In genomic region chr9:34457266-34458012, GRCh38 we compare ENCODE assay signal across 8 cellular contexts. TPM values are rescaled to one million over a fixed set of nuclear protein-coding genes. Genes with fewer than 3 reads are reported as not detected.
DNase-seq lines count a peak whose midpoint lies in the region; ATAC-seq and TF ChIP-seq lines count a peak whose summit lies in the region.

No MANE protein-coding gene starts in this region.

- ATAC-seq in RWPE2 (ENCODE audit: low read depth) (peak; percentile 41), GM18861 (IDR thresholded peaks at IDR 0.05; ENCODE audit: unreplicated experiment) (no peak)

- peaks cover 4% of the 10 kb centered on the region for H3K27me3 ChIP-seq in H7 (ENCODE audit: control insufficient read depth, insufficient read depth, low read length)
- no peaks in the 10 kb centered on the region for H3K27me3 ChIP-seq in RWPE2 (ENCODE audit: insufficient read depth, poor library complexity, severe bottlenecking)
- H3K27me3 ChIP-seq in iPS-20b (ENCODE audit: insufficient read depth, low read length), result peaks cover 41% of the 10 kb centered on the region

- H3K36me3 ChIP-seq in H7 (replicated peaks; ENCODE audit: control insufficient read depth, insufficient read depth, low read length) (no peaks in the 10 kb centered on the region), RWPE2 (ENCODE audit: low read depth) (no peaks in the 10 kb centered on the region), iPS-20b (ENCODE audit: insufficient read depth, low read depth, low read length) (no peaks in the 10 kb centered on the region)

- peak overlapping the region; percentile 71; the same call in 1 of the 2 replicates for H3K9ac ChIP-seq in iPS-20b (ENCODE audit: low read depth, low read length)

- peak overlapping the region; percentile 81 for H3K4me3 ChIP-seq in H7 (ENCODE audit: insufficient read depth, low read depth, low read length)
- H3K4me3 ChIP-seq in RWPE2 (ENCODE audit: severe bottlenecking), result peak overlapping the region; percentile 66
- H3K4me3 ChIP-seq in iPS-20b (ENCODE audit: low read length), result peak overlapping the region; percentile 81

- no peaks in the 10 kb centered on the region for H3K9me3 ChIP-seq in RWPE2 (ENCODE audit: severe bottlenecking)
- no peaks in the 10 kb centered on the region for H3K9me3 ChIP-seq in iPS-20b (ENCODE audit: insufficient read depth, low read depth, low read length)

- H3K4me1 ChIP-seq in RWPE2 (ENCODE audit: insufficient read depth, poor library complexity, severe bottlenecking), result peaks cover 5% of the 10 kb centered on the region
- H3K4me1 ChIP-seq in iPS-20b (ENCODE audit: insufficient read depth, low read length), result peaks cover 6% of the 10 kb centered on the region; the same call in 1 of the 2 replicates

- peak; percentile 76 for DNase-seq in AG08395 (ENCODE audit: low spot score)
- peak; percentile 84 for DNase-seq in H7
- DNase-seq in RWPE2 (ENCODE audit: low spot score), result peak; percentile 71
- DNase-seq in caudate nucleus (lab: John Stamatoyannopoulos, UW), result peak in 59 of 61 donors; percentile 18 to 80 (median 52)
- DNase-seq in retina, result peak; percentile 82
- no peak for DNase-seq in GM13977 (ENCODE audit: low spot score)

- TF ChIP-seq CTCF in RWPE2 (IDR thresholded peaks at IDR 0.05; ENCODE audit: poor library complexity, severe bottlenecking) (no peak), GM13977 (IDR thresholded peaks at IDR 0.05; ENCODE audit: extremely low read depth, insufficient read depth, missing control alignments) (no peak)

- H3K27ac ChIP-seq in RWPE2 (ENCODE audit: poor library complexity, severe bottlenecking) (peak overlapping the region; percentile 26), caudate nucleus (ENCODE audit: low read depth, low read length) (peak overlapping the region; percentile 58), iPS-20b (ENCODE audit: low read length) (no peak overlapping the region)

- in situ Hi-C loops in GM13977 (cut with MboI; ENCODE audit: low pct_unique_long_range_greater_than_20kb, low sequenced_read_pairs, unreplicated experiment), result no loop called here

RNA-seq across cellular contexts. Expression of gene FAM219A, which starts 0.9 kb away (rescaled TPM):
- total RNA-seq in H7 (2014; rRNA removed; shearing (Covaris generic)), result 20.3 and 22.7 TPM in 2 replicates

RNA-seq across cellular contexts. Expression of gene DNAI1, which starts 1.2 kb away (rescaled TPM):
- total RNA-seq in H7 (2014; rRNA removed; shearing (Covaris generic)), result 0.35 and 0.96 TPM in 2 replicates
